In the genomic region with DNA sequence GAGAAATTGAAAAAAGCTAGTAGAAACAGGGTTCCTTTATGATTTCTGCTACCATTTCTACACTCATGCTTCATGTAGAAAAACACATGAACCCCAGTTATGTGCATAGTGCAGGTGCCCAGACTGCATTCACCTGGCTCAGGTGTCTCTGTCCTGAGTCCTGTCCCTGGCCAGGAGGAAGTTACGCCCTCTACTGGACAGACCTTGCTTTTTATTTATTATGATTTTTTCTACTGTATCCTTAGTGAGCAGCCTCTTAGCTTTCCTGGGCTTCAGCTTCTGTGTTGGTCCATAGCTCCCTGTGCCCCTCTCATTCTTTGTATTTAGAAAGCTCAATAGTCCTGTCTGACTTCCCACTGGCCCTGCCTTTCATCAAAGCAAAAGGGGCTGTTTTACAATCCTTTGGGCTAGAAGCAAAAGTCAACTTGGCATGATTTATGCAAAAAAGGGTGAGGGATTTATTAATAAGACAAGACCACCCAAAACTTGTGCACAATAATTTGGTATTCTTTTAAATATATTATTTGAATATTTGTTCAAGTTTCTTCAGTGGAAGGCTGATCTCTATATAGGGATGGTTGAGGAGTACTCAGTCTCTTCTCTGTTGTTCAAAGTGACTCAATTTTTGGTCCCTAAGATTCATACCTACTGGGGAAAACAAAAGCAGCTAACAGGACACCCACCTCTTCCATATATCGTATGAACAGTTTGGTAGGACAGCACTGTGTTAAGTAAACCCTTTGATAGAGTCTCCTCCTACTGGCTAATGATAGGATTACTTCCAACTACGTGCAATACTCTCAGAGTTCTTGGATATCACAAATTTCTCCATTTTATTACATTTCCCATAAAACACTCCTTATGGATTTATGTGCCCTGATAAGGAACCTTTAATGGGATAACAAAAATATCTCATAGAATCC, we compare ENCODE assay signal across 8 cellular contexts.
DNase-seq lines count a peak whose midpoint lies in the region; ATAC-seq and TF ChIP-seq lines count a peak whose summit lies in the region.

No MANE protein-coding gene starts in this region.

- H3K4me3 Mint-ChIP-seq in WTC11: no peak overlapping the region

- POLR2A ChIA-PET in WTC11 (lab: Charles Lee): no interaction called here

- peaks cover 1% of the 10 kb centered on the region; the same call in 1 of the 2 replicates for H3K9me3 Mint-ChIP-seq in WTC11

- peaks cover 3% of the 10 kb centered on the region for H3K27me3 Mint-ChIP-seq in WTC11 (ENCODE audit: low read depth)

- DNase-seq in DMS114 treated with DMSO at 0.1 percent for 48 hours (lab: John Stamatoyannopoulos, UW; ENCODE audit: unreplicated experiment) (peak; percentile 40), HK-2 (ENCODE audit: unreplicated experiment) (peak; percentile 0), WTC11 (ENCODE audit: low spot score) (peak; percentile 23), iPS DF 4.7 (ENCODE audit: extremely low read depth, low spot score) (peak; percentile 62), NCI-H446 treated with DMSO at 0.1 percent for 48 hours (lab: John Stamatoyannopoulos, UW) (no peak), NCI-H1048 (lab: John Stamatoyannopoulos, UW) (no peak), head of caudate nucleus (no peak)
- DNase-seq in activated T-cell treated with anti-CD3 and anti-CD28 coated beads, Interleukin-2, amount 50 U/mL, for 48 hours: no peak

- peak; percentile 34; the same call in 1 of the 2 replicates for TF ChIP-seq CTCF in WTC11 (IDR thresholded peaks at IDR 0.05)

- CTCF ChIA-PET in WTC11 (lab: Charles Lee): interaction anchor here (0.5 to 2.3 kb wide), 60 partner anchors 8 to 786 kb away, joined by 3 to 24 read pairs (median 4); a partner anchor contains a TSS

- intact Hi-C loops in head of caudate nucleus (cut with DNase I): no loop called here

- no peaks in the 10 kb centered on the region for H3K4me1 Mint-ChIP-seq in WTC11

- no peaks in the 10 kb centered on the region for H3K36me3 Mint-ChIP-seq in WTC11

- no peak overlapping the region for H3K27ac Mint-ChIP-seq in WTC11

- peak; percentile 95 for ATAC-seq in WTC11

TF ChIP-seq in WTC11, 78 proteins besides CTCF, POLR2A, EP300 and RAD21:
- TF ChIP-seq, protein P1, sequence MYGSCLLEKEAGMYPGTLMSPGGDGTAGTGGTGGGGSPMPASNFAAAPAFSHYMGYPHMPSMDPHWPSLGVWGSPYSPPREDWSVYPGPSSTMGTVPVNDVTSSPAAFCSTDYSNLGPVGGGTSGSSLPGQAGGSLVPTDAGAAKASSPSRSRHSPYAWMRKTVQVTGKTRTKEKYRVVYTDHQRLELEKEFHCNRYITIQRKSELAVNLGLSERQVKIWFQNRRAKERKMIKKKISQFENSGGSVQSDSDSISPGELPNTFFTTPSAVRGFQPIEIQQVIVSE (CRISPR knock-in tag; IDR thresholded peaks at IDR 0.05; ENCODE audit: borderline replicate concordance): no peak
- no peak for TF ChIP-seq SOX15 (CRISPR knock-in tag; IDR thresholded peaks at IDR 0.05)
- no peak for TF ChIP-seq NFYB (CRISPR knock-in tag; conservative IDR thresholded peaks at IDR 0.05; ENCODE audit: low read depth)
- no peak for TF ChIP-seq ELF4 (CRISPR knock-in tag; IDR thresholded peaks at IDR 0.05; ENCODE audit: low read depth)
- TF ChIP-seq, protein P2, sequence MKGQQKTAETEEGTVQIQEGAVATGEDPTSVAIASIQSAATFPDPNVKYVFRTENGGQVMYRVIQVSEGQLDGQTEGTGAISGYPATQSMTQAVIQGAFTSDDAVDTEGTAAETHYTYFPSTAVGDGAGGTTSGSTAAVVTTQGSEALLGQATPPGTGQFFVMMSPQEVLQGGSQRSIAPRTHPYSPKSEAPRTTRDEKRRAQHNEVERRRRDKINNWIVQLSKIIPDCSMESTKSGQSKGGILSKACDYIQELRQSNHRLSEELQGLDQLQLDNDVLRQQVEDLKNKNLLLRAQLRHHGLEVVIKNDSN (CRISPR knock-in tag; IDR thresholded peaks at IDR 0.05): no peak
- TF ChIP-seq CREB1 (CRISPR knock-in tag; IDR thresholded peaks at IDR 0.05): no peak
- TF ChIP-seq, protein P3, sequence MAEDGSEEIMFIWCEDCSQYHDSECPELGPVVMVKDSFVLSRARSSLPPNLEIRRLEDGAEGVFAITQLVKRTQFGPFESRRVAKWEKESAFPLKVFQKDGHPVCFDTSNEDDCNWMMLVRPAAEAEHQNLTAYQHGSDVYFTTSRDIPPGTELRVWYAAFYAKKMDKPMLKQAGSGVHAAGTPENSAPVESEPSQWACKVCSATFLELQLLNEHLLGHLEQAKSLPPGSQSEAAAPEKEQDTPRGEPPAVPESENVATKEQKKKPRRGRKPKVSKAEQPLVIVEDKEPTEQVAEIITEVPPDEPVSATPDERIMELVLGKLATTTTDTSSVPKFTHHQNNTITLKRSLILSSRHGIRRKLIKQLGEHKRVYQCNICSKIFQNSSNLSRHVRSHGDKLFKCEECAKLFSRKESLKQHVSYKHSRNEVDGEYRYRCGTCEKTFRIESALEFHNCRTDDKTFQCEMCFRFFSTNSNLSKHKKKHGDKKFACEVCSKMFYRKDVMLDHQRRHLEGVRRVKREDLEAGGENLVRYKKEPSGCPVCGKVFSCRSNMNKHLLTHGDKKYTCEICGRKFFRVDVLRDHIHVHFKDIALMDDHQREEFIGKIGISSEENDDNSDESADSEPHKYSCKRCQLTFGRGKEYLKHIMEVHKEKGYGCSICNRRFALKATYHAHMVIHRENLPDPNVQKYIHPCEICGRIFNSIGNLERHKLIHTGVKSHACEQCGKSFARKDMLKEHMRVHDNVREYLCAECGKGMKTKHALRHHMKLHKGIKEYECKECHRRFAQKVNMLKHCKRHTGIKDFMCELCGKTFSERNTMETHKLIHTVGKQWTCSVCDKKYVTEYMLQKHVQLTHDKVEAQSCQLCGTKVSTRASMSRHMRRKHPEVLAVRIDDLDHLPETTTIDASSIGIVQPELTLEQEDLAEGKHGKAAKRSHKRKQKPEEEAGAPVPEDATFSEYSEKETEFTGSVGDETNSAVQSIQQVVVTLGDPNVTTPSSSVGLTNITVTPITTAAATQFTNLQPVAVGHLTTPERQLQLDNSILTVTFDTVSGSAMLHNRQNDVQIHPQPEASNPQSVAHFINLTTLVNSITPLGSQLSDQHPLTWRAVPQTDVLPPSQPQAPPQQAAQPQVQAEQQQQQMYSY (CRISPR knock-in tag; IDR thresholded peaks at IDR 0.05): no peak
TF ChIP-seq in WTC11: peak in this region for 0.

Comparison
In these comparisons a context has a peak if more than half of its experiments do, and no peak if none do; other contexts are left out.
1. DNase-seq: peak in DMS114 treated with DMSO at 0.1 percent for 48 hours (single experiment), HK-2 (single experiment), WTC11 (single experiment) and iPS DF 4.7 (single experiment); none in NCI-H446 treated with DMSO at 0.1 percent for 48 hours (single experiment), NCI-H1048 (single experiment), activated T-cell treated with anti-CD3 and anti-CD28 coated beads, Interleukin-2, amount 50 U/mL, for 48 hours (0 of 2) and head of caudate nucleus (0 of 42).